In the genomic region with DNA sequence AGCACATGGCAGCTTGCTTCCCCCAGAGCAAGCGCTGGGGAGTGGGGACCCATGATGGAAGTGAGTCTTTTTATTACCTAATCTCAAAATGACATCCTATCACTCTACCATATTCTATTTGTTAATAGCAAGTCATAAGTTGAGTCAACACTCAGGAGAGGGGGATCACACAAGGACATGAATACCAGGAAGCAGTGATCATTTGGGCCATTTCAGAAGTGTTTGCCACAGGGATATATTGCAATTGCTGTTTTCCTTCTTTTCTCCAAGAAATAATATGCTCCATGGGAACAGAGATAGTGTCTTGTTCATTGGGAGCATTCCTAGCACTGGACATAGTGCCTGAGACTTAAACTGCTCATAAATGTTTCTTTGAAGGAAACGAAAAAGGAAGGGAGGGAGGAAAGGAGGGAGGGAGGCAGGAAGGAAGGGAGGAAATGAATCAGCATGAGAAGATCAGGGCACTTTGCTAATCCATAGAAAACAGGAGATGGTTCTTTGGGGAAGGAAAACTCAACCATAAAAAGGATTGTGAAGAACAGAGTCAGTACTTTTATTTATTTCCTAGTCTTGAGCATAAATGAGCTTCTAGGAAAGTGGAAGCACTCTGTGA, we compare ENCODE assay signal across 1 cellular context.
TF ChIP-seq lines count a peak whose summit lies in the region.

No MANE protein-coding gene starts in this region.

TF ChIP-seq in IMR-90, 13 proteins besides CTCF, POLR2A, EP300 and RAD21:
- TF ChIP-seq MAFK (IDR thresholded peaks at IDR 0.05; ENCODE audit: low read depth, low read length) (no peak), MXI1 (IDR thresholded peaks at IDR 0.05; ENCODE audit: borderline replicate concordance, low read depth, low read length) (no peak), SMC3 (IDR thresholded peaks at IDR 0.05; ENCODE audit: low read depth, low read length) (no peak), MAZ (IDR thresholded peaks at IDR 0.05; ENCODE audit: borderline replicate concordance, low read depth, low read length) (no peak), NFE2L2 (IDR thresholded peaks at IDR 0.05; ENCODE audit: low read depth, low read length) (no peak), RFX5 (IDR thresholded peaks at IDR 0.05; ENCODE audit: low read depth, low read length) (no peak), CHD1 (IDR thresholded peaks at IDR 0.05; ENCODE audit: low read depth, low read length) (no peak), FOS (IDR thresholded peaks at IDR 0.05; ENCODE audit: low read depth, low read length) (no peak), CEBPB (IDR thresholded peaks at IDR 0.05; ENCODE audit: low read depth, low read length) (no peak), RCOR1 (IDR thresholded peaks at IDR 0.05; ENCODE audit: insufficient replicate concordance, low read length) (no peak), BHLHE40 (IDR thresholded peaks at IDR 0.05; ENCODE audit: low read depth, low read length) (no peak)
- TF ChIP-seq, protein P1, sequence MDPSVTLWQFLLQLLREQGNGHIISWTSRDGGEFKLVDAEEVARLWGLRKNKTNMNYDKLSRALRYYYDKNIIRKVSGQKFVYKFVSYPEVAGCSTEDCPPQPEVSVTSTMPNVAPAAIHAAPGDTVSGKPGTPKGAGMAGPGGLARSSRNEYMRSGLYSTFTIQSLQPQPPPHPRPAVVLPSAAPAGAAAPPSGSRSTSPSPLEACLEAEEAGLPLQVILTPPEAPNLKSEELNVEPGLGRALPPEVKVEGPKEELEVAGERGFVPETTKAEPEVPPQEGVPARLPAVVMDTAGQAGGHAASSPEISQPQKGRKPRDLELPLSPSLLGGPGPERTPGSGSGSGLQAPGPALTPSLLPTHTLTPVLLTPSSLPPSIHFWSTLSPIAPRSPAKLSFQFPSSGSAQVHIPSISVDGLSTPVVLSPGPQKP (IDR thresholded peaks at IDR 0.05; ENCODE audit: borderline replicate concordance, low read depth, low read length): no peak
- TF ChIP-seq, protein P2, sequence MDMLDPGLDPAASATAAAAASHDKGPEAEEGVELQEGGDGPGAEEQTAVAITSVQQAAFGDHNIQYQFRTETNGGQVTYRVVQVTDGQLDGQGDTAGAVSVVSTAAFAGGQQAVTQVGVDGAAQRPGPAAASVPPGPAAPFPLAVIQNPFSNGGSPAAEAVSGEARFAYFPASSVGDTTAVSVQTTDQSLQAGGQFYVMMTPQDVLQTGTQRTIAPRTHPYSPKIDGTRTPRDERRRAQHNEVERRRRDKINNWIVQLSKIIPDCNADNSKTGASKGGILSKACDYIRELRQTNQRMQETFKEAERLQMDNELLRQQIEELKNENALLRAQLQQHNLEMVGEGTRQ (IDR thresholded peaks at IDR 0.05; ENCODE audit: low read depth, low read length): no peak
